11 cellular contexts compared by ENCODE assay signal in the genomic region with DNA sequence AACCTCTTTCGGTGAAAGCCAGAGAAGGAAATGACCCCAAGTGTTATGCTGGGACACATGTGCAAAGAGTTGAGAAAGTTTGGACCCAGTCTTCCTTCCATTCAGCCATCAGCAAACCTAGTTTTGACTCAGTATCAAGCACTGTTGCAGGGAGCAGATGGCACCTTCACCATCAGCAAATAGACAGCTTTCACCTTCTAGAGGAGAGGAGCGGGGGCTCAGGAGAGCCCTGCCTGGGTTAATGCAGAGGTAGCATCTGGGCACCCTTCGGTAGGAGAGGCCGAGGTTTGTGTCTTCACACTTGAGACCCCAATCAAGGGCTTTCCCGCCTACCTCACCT. TPM values are rescaled to one million over a fixed set of nuclear protein-coding genes. Genes with fewer than 3 reads are reported as not detected.
A peak's percentile ranks its signal among the peaks of the same experiment; 100 is the strongest.
DNase-seq lines count a peak whose midpoint lies in the region; ATAC-seq and TF ChIP-seq lines count a peak whose summit lies in the region.
"Had no signal": no experiment of that assay in that cellular context is flagged by ENCODE, and none has a peak within 500 bp of the region (broad histone marks: within the 10 kb centered on the region; RNA-seq: fewer than 3 reads in every experiment).

No MANE protein-coding gene starts in this region.

- H3K4me1 Mint-ChIP-seq in HFFc6 (ENCODE audit: low read depth) = peaks cover 39% of the 10 kb centered on the region

- CTCF ChIA-PET in Panc1 (lab: Charles Lee) = interaction anchor here (0.9 to 1.8 kb wide), 2 partner anchors 23 to 25 kb away, joined by 3 to 4 read pairs; no protein-coding TSS in a partner anchor

- POLR2A ChIA-PET in Panc1 (lab: Charles Lee) = interaction anchor here (0.6 kb wide), 1 partner anchor 344 kb away, joined by 3 read pairs; the partner anchor contains the start of gene TRAPPC4

- no peak for TF ChIP-seq POLR2A in gastrocnemius medialis (IDR thresholded peaks at IDR 0.05)

- H3K27ac ChIP-seq in Panc1 (ENCODE audit: low read length) (no peak overlapping the region), heart right ventricle (peak overlapping the region; percentile 80 to 98 (median 92)), gastrocnemius medialis (peak overlapping the region; percentile 96 to 99 (median 98))

- H3K4me3 ChIP-seq in Panc1 (ENCODE audit: low read depth in 2 of 2, low read length in 2 of 2) = no peak overlapping the region
- H3K4me3 ChIP-seq in heart right ventricle = peak overlapping the region; percentile 47 to 65 (median 59)
- H3K4me3 ChIP-seq in gastrocnemius medialis = peak overlapping the region; percentile 67 to 75 (median 74)

- 47 to 54% methylated on average over 5 of the region's 5 CpGs for WGBS in heart right ventricle, 2 donors

- BruUV-seq in Panc1 (replicated peaks; lab: Mats Ljungman, UMichigan) = no TSS peak

- no peaks in the 10 kb centered on the region; the same call in 1 of the 2 replicates for H3K36me3 Mint-ChIP-seq in HFFc6 (ENCODE audit: low read depth)
- H3K36me3 Mint-ChIP-seq: activated naive CD8-positive, alpha-beta T cell treated with anti-CD3 and anti-CD28 coated beads, Interleukin-2, amount 10 ng/mL, durations not matched to agents 7 days and 5 days had no signal

- H3K27ac Mint-ChIP-seq in HFFc6 = no peak overlapping the region
- H3K27ac Mint-ChIP-seq: activated naive CD8-positive, alpha-beta T cell treated with anti-CD3 and anti-CD28 coated beads, Interleukin-2, amount 10 ng/mL, durations not matched to agents 7 days and 5 days had no signal

- H3K9me3 ChIP-seq in Panc1 (ENCODE audit: control insufficient read depth, insufficient read depth, low read depth, low read length) (no peaks in the 10 kb centered on the region), heart right ventricle (no peaks in the 10 kb centered on the region), gastrocnemius medialis (no peaks in the 10 kb centered on the region)

- intact Hi-C loops in Panc1 (cut with micrococcal nuclease; ENCODE audit: unreplicated experiment) (no loop called here), heart right ventricle (cut with DNase I) (no loop called here), gastrocnemius medialis (cut with DNase I; ENCODE audit: low total_unique reads) (no loop called here)

- H3K27me3 Mint-ChIP-seq in HFFc6 (ENCODE audit: insufficient read depth) = peaks cover 8% of the 10 kb centered on the region

- H3K36me3 ChIP-seq in Panc1 (ENCODE audit: control insufficient read depth, insufficient read depth, low read length) (no peaks in the 10 kb centered on the region), heart right ventricle (peaks cover 0 to 27% (median 7%) of the 10 kb centered on the region in 9 donors), gastrocnemius medialis (peaks cover 0 to 22% of the 10 kb centered on the region in 2 donors)

- H3K9me3 Mint-ChIP-seq in HFFc6 = no peaks in the 10 kb centered on the region
- H3K9me3 Mint-ChIP-seq: activated naive CD8-positive, alpha-beta T cell treated with anti-CD3 and anti-CD28 coated beads, Interleukin-2, amount 10 ng/mL, durations not matched to agents 7 days and 5 days had no signal

- H3K27me3 ChIP-seq in Panc1 (ENCODE audit: control insufficient read depth, insufficient read depth, low read length) (peaks cover 3% of the 10 kb centered on the region; the same call in 1 of the 2 replicates), heart right ventricle (peaks cover 0 to 47% (median 0%) of the 10 kb centered on the region in 7 donors), gastrocnemius medialis (no peaks in the 10 kb centered on the region)

- ATAC-seq in Panc1 = 0 out of 2 replicates have a peak, but pooled peaks have one; percentile 30
- peak in 3 of 8 donors; percentile 0 to 1 (median 1) for ATAC-seq in heart right ventricle
- no peak for ATAC-seq in gastrocnemius medialis
- ATAC-seq in GM21576 (IDR thresholded peaks at IDR 0.05; ENCODE audit: unreplicated experiment) = no peak

- peak overlapping the region; percentile 52 for H3K4me3 Mint-ChIP-seq in HFFc6
- H3K4me3 Mint-ChIP-seq: activated naive CD8-positive, alpha-beta T cell treated with anti-CD3 and anti-CD28 coated beads, Interleukin-2, amount 10 ng/mL, durations not matched to agents 7 days and 5 days had no signal

- DNase-seq in HFFc6 (no peak), Panc1 (ENCODE audit: low read depth, low spot score) (no peak), heart right ventricle (no peak), gastrocnemius medialis (no peak), anterior cingulate cortex (lab: John Stamatoyannopoulos, UW) (no peak), NOMO-1 treated with DMSO at 0.1 percent for 48 hours (lab: John Stamatoyannopoulos, UW; ENCODE audit: unreplicated experiment) (no peak)
- no peak for DNase-seq in activated T-cell treated with anti-CD3 and anti-CD28 coated beads, Interleukin-2, amount 50 U/mL, for 1 hour
- DNase-seq: activated naive CD8-positive, alpha-beta T cell treated with anti-CD3 and anti-CD28 coated beads, Interleukin-2, amount 10 ng/mL, durations not matched to agents 7 days and 5 days; NCI-H526 treated with DMSO at 0.1 percent for 48 hours had no signal

- TF ChIP-seq CTCF in HFFc6 (IDR thresholded peaks at IDR 0.05) (no peak), Panc1 (IDR thresholded peaks at IDR 0.05) (no peak), heart right ventricle (IDR thresholded peaks at IDR 0.05) (no peak), gastrocnemius medialis (IDR thresholded peaks at IDR 0.05 in 4 of 5, conservative IDR thresholded peaks at IDR 0.05 in 1 of 5) (no peak)

- peaks cover 28% of the 10 kb centered on the region for H3K4me1 ChIP-seq in Panc1 (ENCODE audit: control insufficient read depth, insufficient read depth, low read length)
- H3K4me1 ChIP-seq in heart right ventricle = peaks cover 15 to 84% (median 54%) of the 10 kb centered on the region in 9 donors
- H3K4me1 ChIP-seq in gastrocnemius medialis = peaks cover 58 to 76% of the 10 kb centered on the region in 2 donors

- in situ Hi-C loops in Panc1 (cut with HindIII; ENCODE audit: low pct_unique_long_range_greater_than_20kb, low sequenced_read_pairs) (no loop called here), gastrocnemius medialis (cut with MboI; ENCODE audit: low sequenced_read_pairs in 4 of 4) (no loop called here)

RNA-seq across cellular contexts. Expression of gene MFRP, which starts 16.2 kb away (rescaled TPM):
- not detected for total RNA-seq in HFFc6 (2021; fragmentation: NEBNext Ultra II Directional; extraction: Animal tissue kit (Norgen Biotek cat#: 25700))
- not detected for total RNA-seq in Panc1 (2021; ENCODE audit: unreplicated experiment)
- not detected for polyA plus RNA-seq in Panc1 (2012; ENCODE audit: insufficient read length)
- not detected for total RNA-seq in heart right ventricle
- under 1 TPM in 1 of 2 donors, not detected in 1; 0.04 TPM for polyA plus RNA-seq in heart right ventricle
- not detected for total RNA-seq in gastrocnemius medialis
- total RNA-seq: activated naive CD8-positive, alpha-beta T cell treated with anti-CD3 and anti-CD28 coated beads, Interleukin-2, amount 10 ng/mL, durations not matched to agents 7 days and 5 days; mononuclear cell had no signal

RNA-seq across cellular contexts. Expression of gene USP2, which starts 18.8 kb away (rescaled TPM):
- total RNA-seq in HFFc6 (2021; fragmentation: NEBNext Ultra II Directional; extraction: Animal tissue kit (Norgen Biotek cat#: 25700)) = under 1 TPM; 0.32 to 0.71 (median 0.49) TPM
- total RNA-seq in Panc1 (2021; ENCODE audit: unreplicated experiment) = 3.1 TPM
- polyA plus RNA-seq in Panc1 (2012; ENCODE audit: insufficient read length) = 2.3 TPM
- 100 to 1,000 TPM in 9 of 10 donors, 10 to 100 TPM in 1; 87.0 to 183 (median 136) TPM for total RNA-seq in heart right ventricle
- 10 to 100 TPM; 42.0 to 64.9 TPM for polyA plus RNA-seq in heart right ventricle
- total RNA-seq in gastrocnemius medialis = 100 to 1,000 TPM in 1 of 4 donors, 10 to 100 TPM in 3; 19.4 to 105 (median 46.0) TPM

RNA-seq across cellular contexts. Expression of gene C1QTNF5, which starts 22.0 kb away (rescaled TPM):
- 10 to 100 TPM in 5 of 6 experiments, 1 to 10 TPM in 1; 8.2 to 16.1 (median 15.1) TPM for total RNA-seq in HFFc6 (2021; fragmentation: NEBNext Ultra II Directional; extraction: Animal tissue kit (Norgen Biotek cat#: 25700))
- total RNA-seq in Panc1 (2021; ENCODE audit: unreplicated experiment) (not detected), heart right ventricle (10 to 100 TPM; 11.4 to 25.1 (median 19.9) TPM), gastrocnemius medialis (10 to 100 TPM in 1 of 4 donors, 1 to 10 TPM in 3; 4.0 to 16.0 (median 6.0) TPM)
- not detected for polyA plus RNA-seq in Panc1 (2012; ENCODE audit: insufficient read length)
- polyA plus RNA-seq in heart right ventricle = 10 to 100 TPM; 32.8 to 35.7 TPM
- total RNA-seq: activated naive CD8-positive, alpha-beta T cell treated with anti-CD3 and anti-CD28 coated beads, Interleukin-2, amount 10 ng/mL, durations not matched to agents 7 days and 5 days; mononuclear cell had no signal

RNA-seq across cellular contexts. Expression of gene RNF26, which starts 28.4 kb away (rescaled TPM):
- total RNA-seq in HFFc6 (2021; fragmentation: NEBNext Ultra II Directional; extraction: Animal tissue kit (Norgen Biotek cat#: 25700)) = 10 to 100 TPM; 48.6 to 63.5 (median 52.7) TPM
- total RNA-seq in Panc1 (2021; ENCODE audit: unreplicated experiment) (69.0 TPM), heart right ventricle (10 to 100 TPM; 11.1 to 17.6 (median 13.4) TPM), gastrocnemius medialis (1 to 10 TPM; 3.8 to 5.1 (median 4.7) TPM)
- polyA plus RNA-seq in Panc1 (2012; ENCODE audit: insufficient read length) = 58.5 TPM
- 10 to 100 TPM in 1 of 2 donors, 1 to 10 TPM in 1; 6.4 to 13.2 TPM for polyA plus RNA-seq in heart right ventricle

RNA-seq across cellular contexts. Expression of gene MCAM, which starts 45.8 kb away (rescaled TPM):
- 1 to 10 TPM; 1.8 to 7.7 (median 6.9) TPM for total RNA-seq in HFFc6 (2021; fragmentation: NEBNext Ultra II Directional; extraction: Animal tissue kit (Norgen Biotek cat#: 25700))
- 27.2 TPM for total RNA-seq in Panc1 (2021; ENCODE audit: unreplicated experiment)
- polyA plus RNA-seq in Panc1 (2012; ENCODE audit: insufficient read length) = 27.9 TPM
- 100 to 1,000 TPM in 4 of 10 donors, 10 to 100 TPM in 6; 37.8 to 136 (median 96.9) TPM for total RNA-seq in heart right ventricle
- 10 to 100 TPM; 35.8 to 97.5 TPM for polyA plus RNA-seq in heart right ventricle
- 100 to 1,000 TPM in 3 of 4 donors, 10 to 100 TPM in 1; 22.6 to 193 (median 123) TPM for total RNA-seq in gastrocnemius medialis

Comparison
In these comparisons a context has a peak if more than half of its experiments do, and no peak if none do; other contexts are left out.
1. H3K4me3 ChIP-seq: peak in heart right ventricle (10 of 10) and gastrocnemius medialis (4 of 4); none in Panc1 (0 of 2).